In genomic region chr1:173478099-173478555, GRCh38 we compare ENCODE assay signal across 1 cellular context.
TF ChIP-seq lines count a peak whose summit lies in the region.

No MANE protein-coding gene starts in this region.

TF ChIP-seq in H1, 55 proteins besides CTCF, POLR2A, EP300 and RAD21 (continued from another document):
- peak in 1 of 2 experiments; percentile 70; a peak in 2 of 4 replicates for TF ChIP-seq SIN3A (conservative IDR thresholded peaks at IDR 0.05 in 1 of 2, IDR thresholded peaks at IDR 0.05 in 1 of 2; ENCODE audit: low read depth in 1 of 2, low read length in 2 of 2)
- no peak for TF ChIP-seq FOSL1 (IDR thresholded peaks at IDR 0.05; ENCODE audit: insufficient read depth, low read depth, low read length)
- no peak for TF ChIP-seq ASH2L (IDR thresholded peaks at IDR 0.05; ENCODE audit: low read length)
- TF ChIP-seq RXRA (IDR thresholded peaks at IDR 0.05; ENCODE audit: insufficient read depth, low read depth, low read length): no peak
- no peak for TF ChIP-seq TAF7 (optimal IDR thresholded peaks at IDR 0.05; ENCODE audit: borderline replicate concordance, low read depth, low read length)
- 0 out of 4 replicates have a peak, but pooled peaks of 1 of the 2 experiments have one; percentile 50 for TF ChIP-seq HDAC2 (IDR thresholded peaks at IDR 0.05; ENCODE audit: borderline replicate concordance in 1 of 2, low read depth in 2 of 2, low read length in 2 of 2)
- no peak for TF ChIP-seq CHD2 (IDR thresholded peaks at IDR 0.05; ENCODE audit: low read length)
- no peak for TF ChIP-seq ATF2 (IDR thresholded peaks at IDR 0.05; ENCODE audit: low read length)
- TF ChIP-seq SP2 (IDR thresholded peaks at IDR 0.05; ENCODE audit: low read length): no peak
- no peak for TF ChIP-seq NANOG (IDR thresholded peaks at IDR 0.05; ENCODE audit: insufficient read depth, low read depth, low read length, poor library complexity, severe bottlenecking)
- TF ChIP-seq KDM1A (IDR thresholded peaks at IDR 0.05; ENCODE audit: borderline replicate concordance, low read length): no peak
- TF ChIP-seq CBX8 (IDR thresholded peaks at IDR 0.05; ENCODE audit: borderline replicate concordance, low read depth, low read length): no peak
- no peak for TF ChIP-seq GABPA (IDR thresholded peaks at IDR 0.05; ENCODE audit: borderline replicate concordance, insufficient read depth, low read length)
- peak; percentile 52; the same call in 1 of the 2 replicates for TF ChIP-seq MAX (IDR thresholded peaks at IDR 0.05)
- TF ChIP-seq MAFK (IDR thresholded peaks at IDR 0.05; ENCODE audit: low read depth, low read length): 0 out of 2 replicates have a peak, but pooled peaks have one; percentile 15
- no peak; the same call in 1 of the 2 replicates for TF ChIP-seq POLR2AphosphoS5 (IDR thresholded peaks at IDR 0.05; ENCODE audit: low read depth, low read length)
